8 cellular contexts compared by ENCODE assay signal in the genomic region with DNA sequence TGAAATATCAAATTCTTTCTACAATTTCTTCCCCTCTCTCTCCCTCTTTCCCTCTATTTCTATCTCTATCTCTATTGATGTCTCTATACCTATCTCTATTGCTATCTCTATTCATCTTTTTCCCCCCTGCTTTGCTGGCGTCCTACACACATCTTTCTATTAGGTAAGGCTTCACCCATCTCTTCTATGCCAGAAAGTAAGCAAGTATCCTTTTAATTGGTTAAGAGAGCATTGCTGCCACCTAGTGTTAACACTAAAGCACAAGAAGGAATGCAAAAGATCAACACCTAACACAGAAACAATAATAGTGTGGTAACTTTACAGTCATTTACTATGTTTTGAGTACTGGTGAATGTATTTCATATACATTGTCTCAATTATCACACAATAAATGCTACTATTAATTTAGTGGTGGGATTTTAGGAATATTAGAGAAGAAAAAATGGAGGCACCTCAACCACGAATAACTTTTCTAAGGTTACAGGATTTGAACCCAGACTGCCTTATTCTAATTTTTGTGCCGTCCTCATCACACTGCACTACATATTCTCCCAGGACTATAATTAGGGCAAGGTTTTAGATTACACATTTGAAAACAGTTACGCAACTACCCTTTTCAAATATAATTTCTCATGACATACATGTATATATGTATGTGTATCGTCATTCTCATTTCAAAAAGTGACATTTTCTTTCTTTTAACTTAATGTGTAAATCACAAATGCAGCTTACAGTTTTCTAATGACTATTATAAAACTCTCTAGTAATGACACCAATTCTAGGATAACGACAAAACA. TPM values are rescaled to one million over a fixed set of nuclear protein-coding genes. Genes with fewer than 3 reads are reported as not detected.
DNase-seq lines count a peak whose midpoint lies in the region; ATAC-seq and TF ChIP-seq lines count a peak whose summit lies in the region.

No MANE protein-coding gene starts in this region.

- H3K4me3 ChIP-seq in PC-9 (no peak overlapping the region), lung (no peak overlapping the region)

- 73 to 82% methylated on average over 6 of the region's 6 CpGs for WGBS in lung, 2 donors

- H2AFZ ChIP-seq in PC-9, result no peak overlapping the region

- TF ChIP-seq CTCF in PC-9 (conservative IDR thresholded peaks at IDR 0.05), result peak; percentile 80
- TF ChIP-seq CTCF in lung (IDR thresholded peaks at IDR 0.05; ENCODE audit: control extremely low read depth, extremely low read depth), result peak; percentile 69

- peak; percentile 28 for DNase-seq in Daoy (ENCODE audit: low read depth)
- peak; percentile 82 to 88 for DNase-seq in Kasumi-1 (lab: John Stamatoyannopoulos, UW)
- DNase-seq in PC-9, result peak in 1 of 2 experiments; percentile 50
- peak; percentile 72 for DNase-seq in dedifferentiated amniotic fluid mesenchymal stem cell (ENCODE audit: extremely low spot score)
- DNase-seq in lung (ENCODE audit: low spot score), result no peak
- no peak for DNase-seq in activated naive CD4-positive, alpha-beta T cell treated with anti-CD3 and anti-CD28 coated beads, Interleukin-2, amount 50 U/mL, for 16 hours
- no peak for DNase-seq in activated T-cell treated with anti-CD3 and anti-CD28 coated beads for 4 hours

- ATAC-seq in GM21447 (IDR thresholded peaks at IDR 0.05; ENCODE audit: unreplicated experiment), result peak; percentile 47
- no peak for ATAC-seq in lung (ENCODE audit: insufficient read depth, low FRiP score)

- no peaks in the 10 kb centered on the region for H4K20me1 ChIP-seq in PC-9 (ENCODE audit: insufficient read depth)

- no peak overlapping the region for H3K4me2 ChIP-seq in PC-9

- no peaks in the 10 kb centered on the region for H3K9me2 ChIP-seq in PC-9 (ENCODE audit: insufficient read depth)

- CTCF ChIA-PET in PC-9 (lab: Charles Lee), result interaction anchor here (0.6 kb wide), 1 partner anchor 65 kb away, joined by 5 read pairs; no protein-coding TSS in a partner anchor

- no peaks in the 10 kb centered on the region for H3K27me3 ChIP-seq in PC-9 (ENCODE audit: insufficient read depth, low read depth)
- no peaks in the 10 kb centered on the region for H3K27me3 ChIP-seq in lung (ENCODE audit: control insufficient read depth, insufficient read depth)

- intact Hi-C loops in PC-9 (cut with micrococcal nuclease; ENCODE audit: unreplicated experiment), result loop anchor here (1.0 to 5.0 kb wide), 3 partner anchors 244 to 398 kb away; no protein-coding TSS in a partner anchor

- peaks cover 6% of the 10 kb centered on the region; the same call in 1 of the 2 replicates for H3F3A ChIP-seq in PC-9 (ENCODE audit: insufficient read depth, low read depth)

- H3K79me2 ChIP-seq in PC-9 (ENCODE audit: low read depth), result no peaks in the 10 kb centered on the region

- H3K4me1 ChIP-seq in PC-9 (replicated peaks; ENCODE audit: insufficient read depth), result peaks cover 2% of the 10 kb centered on the region; the same call in 1 of the 2 replicates
- peaks cover 0 to 1% of the 10 kb centered on the region in 2 donors for H3K4me1 ChIP-seq in lung (ENCODE audit: control insufficient read depth in 2 of 2, insufficient read depth in 2 of 2, low read length in 2 of 2)

- H3K9me3 ChIP-seq in PC-9 (ENCODE audit: insufficient read depth, low read depth), result no peaks in the 10 kb centered on the region
- no peaks in the 10 kb centered on the region for H3K9me3 ChIP-seq in lung (ENCODE audit: control insufficient read depth in 2 of 2, insufficient read depth in 1 of 2, low read length in 1 of 2)

- no peaks in the 10 kb centered on the region for H3K36me3 ChIP-seq in PC-9 (ENCODE audit: low read depth)
- H3K36me3 ChIP-seq in lung (ENCODE audit: control insufficient read depth in 2 of 2, insufficient read depth in 2 of 2, low read length in 2 of 2), result no peaks in the 10 kb centered on the region

- POLR2A ChIA-PET in PC-9 (lab: Charles Lee; ENCODE audit: unreplicated experiment), result no interaction called here

- BruUV-seq in PC-9 (replicated peaks; lab: Mats Ljungman, UMichigan), result no TSS peak

- H3K27ac ChIP-seq in PC-9 (no peak overlapping the region), lung (ENCODE audit: low read depth in 1 of 2, low read length in 1 of 2) (no peak overlapping the region)

RNA-seq across cellular contexts. Expression of a gene that starts 3.7 kb away (rescaled TPM):
- 0.40 and 4.1 TPM in 2 replicates for total RNA-seq in Daoy (2014; rRNA removed; shearing (Covaris generic))
- total RNA-seq in PC-9 (2021) (2.0 TPM in 1 of 2 replicates, not detected in the other), lung (1 to 10 TPM; 2.0 to 3.3 TPM)
- polyA plus RNA-seq in lung, result under 1 TPM; 0.61 to 0.76 TPM

RNA-seq across cellular contexts. Expression of a gene that starts 38.9 kb away (rescaled TPM):
- total RNA-seq in Daoy (2014; rRNA removed; shearing (Covaris generic)), result 3.6 and 4.5 TPM in 2 replicates
- total RNA-seq in PC-9 (2021), result 45.3 and 52.8 TPM in 2 replicates
- total RNA-seq in lung, result 10 to 100 TPM; 57.4 to 79.0 TPM
- 10 to 100 TPM in 1 of 2 donors, 1 to 10 TPM in 1; 9.5 to 14.3 TPM for polyA plus RNA-seq in lung

RNA-seq across cellular contexts. Expression of a gene that starts 46.7 kb away (rescaled TPM):
- not detected in 2 replicates for total RNA-seq in Daoy (2014; rRNA removed; shearing (Covaris generic))
- total RNA-seq in PC-9 (2021) (not detected in 2 replicates), lung (under 1 TPM; 0.37 to 0.95 TPM)
- under 1 TPM; 0.08 to 0.14 TPM for polyA plus RNA-seq in lung

Comparison
In these comparisons a context has a peak if more than half of its experiments do, and no peak if none do; other contexts are left out.
1. DNase-seq: peak in Daoy (single experiment), Kasumi-1 (2 of 2) and dedifferentiated amniotic fluid mesenchymal stem cell (single experiment); none in lung (single experiment), activated naive CD4-positive, alpha-beta T cell treated with anti-CD3 and anti-CD28 coated beads, Interleukin-2, amount 50 U/mL, for 16 hours (single experiment) and activated T-cell treated with anti-CD3 and anti-CD28 coated beads for 4 hours (single experiment).